In the genomic region with DNA sequence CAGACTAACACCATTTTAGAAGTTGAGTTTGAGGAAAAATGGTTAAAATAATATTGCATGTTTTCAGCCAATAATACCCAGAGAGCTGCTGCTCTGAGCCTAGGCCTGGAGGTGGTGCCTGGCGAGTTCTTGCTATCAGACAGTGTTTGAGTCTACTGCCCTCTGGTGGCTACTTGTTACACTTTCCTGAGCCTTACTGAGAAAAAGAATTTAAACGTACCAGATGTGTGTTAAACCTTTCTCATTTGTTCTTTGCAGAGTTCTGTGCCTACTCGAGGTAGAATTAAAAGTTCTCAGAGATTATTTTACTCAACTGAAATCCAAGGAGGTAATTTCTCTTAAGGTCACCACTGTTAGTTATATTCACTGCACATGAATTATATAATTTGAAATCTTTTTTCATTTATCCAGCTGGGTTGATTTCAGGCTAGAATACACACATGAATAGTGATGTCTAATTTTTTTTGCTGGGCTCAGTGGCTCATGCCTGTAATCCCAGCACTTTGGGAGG, we compare ENCODE assay signal across 8 cellular contexts. TPM values are rescaled to one million over a fixed set of nuclear protein-coding genes. Genes with fewer than 3 reads are reported as not detected.
DNase-seq lines count a peak whose midpoint lies in the region; FAIRE-seq and TF ChIP-seq lines count a peak whose summit lies in the region.

No MANE protein-coding gene starts in this region.

- H3K27me3 ChIP-seq in osteoblast (ENCODE audit: insufficient read depth, low read length) = no peaks in the 10 kb centered on the region
- no peaks in the 10 kb centered on the region for H3K27me3 ChIP-seq in tibial artery

- CTCF ChIA-PET in HEK293 (lab: Yijun Ruan, JAX) = interaction anchor here (0.6 to 5.0 kb wide), 57 partner anchors 9 to 571 kb away, joined by 3 to 103 read pairs (median 5); a partner anchor contains a TSS

- no peaks in the 10 kb centered on the region for H4K20me1 ChIP-seq in osteoblast (ENCODE audit: insufficient read depth, low read length)

- POLR2A ChIA-PET in HEK293 (lab: Yijun Ruan, JAX) = interaction anchor here (1.0 to 1.5 kb wide), 2 partner anchors 219 to 227 kb away, joined by 3 read pairs; no protein-coding TSS in a partner anchor

- no peak overlapping the region for H2AFZ ChIP-seq in osteoblast (ENCODE audit: low read length)

- H3K4me3 ChIP-seq in HEK293 (ENCODE audit: low read depth, low read length) (no peak overlapping the region), osteoblast (ENCODE audit: insufficient read depth, low read length) (no peak overlapping the region), tibial artery (no peak overlapping the region)

- H3K27ac ChIP-seq in HEK293 (ENCODE audit: extremely low read depth, low read depth, low read length) (no peak overlapping the region), osteoblast (ENCODE audit: low read depth, low read length) (no peak overlapping the region), tibial artery (no peak overlapping the region)

- H3K4me1 ChIP-seq in HEK293 (ENCODE audit: control insufficient read depth, insufficient read depth, low read length) (peaks cover 13% of the 10 kb centered on the region), osteoblast (ENCODE audit: insufficient read depth, low read length) (peaks cover 10% of the 10 kb centered on the region), tibial artery (peaks cover 0 to 16% (median 12%) of the 10 kb centered on the region in 4 donors)

- no peaks in the 10 kb centered on the region for H3K9me3 ChIP-seq in HEK293 (ENCODE audit: control insufficient read depth, insufficient read depth, low read depth, low read length)
- H3K9me3 ChIP-seq in osteoblast (ENCODE audit: low read depth, low read length) = no peaks in the 10 kb centered on the region
- no peaks in the 10 kb centered on the region for H3K9me3 ChIP-seq in tibial artery

- intact Hi-C loops in tibial artery (cut with DNase I; ENCODE audit: low total_unique reads) = no loop called here

- DNase-seq in EH (ENCODE audit: low read depth) (peak; percentile 82), NAMALWA (ENCODE audit: low spot score) (peak; percentile 93), SIG-M5 (lab: John Stamatoyannopoulos, UW) (peak; percentile 47), frontal cortex (ENCODE audit: low spot score in 2 of 2) (peak; percentile 53 to 73), osteoblast (ENCODE audit: insufficient read length, low spot score, missing footprints) (peak; percentile 69), tibial artery (peak; percentile 76 to 86)
- DNase-seq in activated T-helper 9 cell treated with anti-CD3 and anti-CD28 coated beads, Interleukin-2, amount 50 U/mL, for 16 hours (ENCODE audit: low read depth) = peak; percentile 51

- peak; percentile 68; the same call in 1 of the 2 replicates for TF ChIP-seq CTCF in HEK293 (tag by site-specific recombination; IDR thresholded peaks at IDR 0.05)
- peak; percentile 88 for TF ChIP-seq CTCF in osteoblast (IDR thresholded peaks at IDR 0.05; ENCODE audit: extremely low read depth, low read depth, low read length)
- peak; percentile 83 to 88 for TF ChIP-seq CTCF in tibial artery (IDR thresholded peaks at IDR 0.05)

- no peak overlapping the region for H3K4me2 ChIP-seq in osteoblast (ENCODE audit: insufficient read depth, low read length)

- no peaks in the 10 kb centered on the region for H3K79me2 ChIP-seq in osteoblast (ENCODE audit: insufficient read depth, low read length)

- H3K36me3 ChIP-seq in HEK293 (ENCODE audit: control insufficient read depth in 2 of 2, insufficient read depth in 1 of 2, low read length in 2 of 2) = no peaks in the 10 kb centered on the region; a peak in 1 of 3 replicates
- H3K36me3 ChIP-seq in osteoblast (ENCODE audit: insufficient read depth, low read length) = no peaks in the 10 kb centered on the region
- H3K36me3 ChIP-seq in tibial artery = peaks cover 0 to 3% (median 0%) of the 10 kb centered on the region in 3 donors

- peak; percentile 59 for FAIRE-seq in frontal cortex (lab: Jason Lieb, UNC)

TF ChIP-seq in HEK293, 187 proteins besides CTCF, POLR2A, EP300 and RAD21:
- TF ChIP-seq ZNF654 (tag by site-specific recombination; IDR thresholded peaks at IDR 0.05; ENCODE audit: low read depth) (peak; percentile 81), ZNF19 (tag by site-specific recombination; IDR thresholded peaks at IDR 0.05; ENCODE audit: low read depth) (no peak)
TF ChIP-seq in HEK293: peak in this region for 1.

RNA-seq across cellular contexts. Expression of a gene that starts 38.2 kb away (rescaled TPM):
- total RNA-seq in frontal cortex (6.1 TPM), osteoblast (1.4 and 1.5 TPM in 2 replicates)
